ENCODE assay signal across 8 cellular contexts in the genomic region with DNA sequence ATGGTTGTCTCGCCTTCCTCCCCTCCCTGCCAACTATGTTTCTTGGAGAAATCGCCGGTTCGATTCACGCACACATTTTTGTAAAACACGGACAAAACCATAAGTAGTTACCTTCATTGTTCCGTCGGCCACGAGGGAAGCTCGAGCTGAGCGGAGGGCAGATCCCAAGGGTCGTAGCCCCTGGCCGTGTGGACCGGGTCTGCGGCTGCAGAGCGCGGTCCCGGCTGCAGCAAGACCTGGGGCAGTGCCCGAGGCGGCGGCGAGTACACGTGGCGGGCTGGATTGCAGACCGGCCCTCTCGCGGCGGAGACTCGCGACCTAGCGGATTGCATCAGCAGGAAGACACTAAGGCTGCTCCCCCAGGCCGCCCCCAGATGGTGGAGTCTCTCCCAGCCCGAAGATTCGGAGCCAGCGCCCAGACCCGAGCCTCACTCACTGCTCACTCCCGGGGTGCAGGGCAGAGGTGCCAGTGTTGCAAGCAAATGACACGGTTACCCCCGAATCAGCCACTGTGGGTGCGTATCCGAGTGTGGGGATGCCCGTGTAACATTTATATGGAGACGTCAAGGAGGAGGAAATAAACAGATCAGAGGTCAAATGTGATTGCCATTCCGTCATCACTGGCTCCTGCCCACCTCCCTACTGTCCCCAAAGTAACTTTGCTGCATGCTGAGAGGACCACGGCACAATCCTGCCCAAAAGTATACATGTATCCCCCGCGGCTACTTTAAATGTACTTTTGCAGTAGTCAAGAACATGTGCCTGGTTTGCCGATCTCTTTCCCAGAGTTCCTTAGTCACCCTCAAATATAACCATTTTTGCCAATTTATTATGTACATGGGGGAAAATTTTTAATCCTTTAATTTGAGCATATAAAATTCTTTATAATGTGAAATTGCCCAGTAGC. TPM values are rescaled to one million over a fixed set of nuclear protein-coding genes. Genes with fewer than 3 reads are reported as not detected.
DNase-seq lines count a peak whose midpoint lies in the region; ATAC-seq, FAIRE-seq and TF ChIP-seq lines count a peak whose summit lies in the region.

Gene BCAT1 (minus strand): TSS at position 286 of the 907 bp plus-strand sequence. CDS start 169 bp downstream, at position 117.

- H3K4me3 ChIP-seq in hepatocyte (peak within 1 kb of the TSS; percentile 35), rectal smooth muscle tissue (ENCODE audit: low read length) (peak within 1 kb of the TSS; percentile 66)

- no peaks in the 10 kb centered on the region for H3K9me2 ChIP-seq in hepatocyte (replicated peaks; ENCODE audit: insufficient read depth)

- DNase-seq in activated gamma-delta T cell treated with Interleukin-2 at 50 U/mL for 16 hours (peak; percentile 22), activated gamma-delta T cell (lab: John Stamatoyannopoulos, UW) (no peak), RCC 7860 (ENCODE audit: low spot score) (peak; percentile 69), anterior cingulate cortex (lab: John Stamatoyannopoulos, UW) (peak in 34 of 58 donors; percentile 7 to 59 (median 22)), hepatocyte (ENCODE audit: low spot score) (peak; percentile 79), SHP77 treated with DMSO at 0.1 percent for 48 hours (lab: John Stamatoyannopoulos, UW) (no peak)

- no peaks in the 10 kb centered on the region for H3K9me3 ChIP-seq in hepatocyte (ENCODE audit: low read depth)

- peak within 1 kb of the TSS; percentile 89 for H3K4me2 ChIP-seq in hepatocyte

- no peak within 1 kb of the TSS for H3K9ac ChIP-seq in rectal smooth muscle tissue (ENCODE audit: low read length)

- peak; percentile 2 for TF ChIP-seq CTCF in hepatocyte (IDR thresholded peaks at IDR 0.05; ENCODE audit: poor library complexity)

- ATAC-seq in HG03108 (IDR thresholded peaks at IDR 0.05; ENCODE audit: unreplicated experiment), result peak; percentile 17

- H3K4me1 ChIP-seq in hepatocyte (ENCODE audit: insufficient read depth) (peaks cover 8% of the 10 kb centered on the region), rectal smooth muscle tissue (ENCODE audit: control insufficient read depth, insufficient read depth, low read length) (no peaks in the 10 kb centered on the region)

- no peak for FAIRE-seq in RCC 7860 (lab: Jason Lieb, UNC)

- WGBS in hepatocyte (ENCODE audit: low lambda C conversion rate, missing lambda C conversion rate), result 6% methylated on average over 47 of the region's 48 CpGs

- peak within 1 kb of the TSS; percentile 85 for H2AFZ ChIP-seq in hepatocyte

- H3K79me2 ChIP-seq in hepatocyte, result peaks cover 29% of the 10 kb centered on the region

- H3K27ac ChIP-seq in hepatocyte, result peak within 1 kb of the TSS; percentile 75
- H3K27ac ChIP-seq in rectal smooth muscle tissue (ENCODE audit: low read depth, low read length), result no peak within 1 kb of the TSS

- no peaks in the 10 kb centered on the region for H3K36me3 ChIP-seq in hepatocyte (replicated peaks; ENCODE audit: insufficient read depth, low read depth)
- no peaks in the 10 kb centered on the region for H3K36me3 ChIP-seq in rectal smooth muscle tissue (ENCODE audit: control insufficient read depth, insufficient read depth, low read length)

- H4K20me1 ChIP-seq in hepatocyte (ENCODE audit: insufficient read depth, poor library complexity, severe bottlenecking), result no peaks in the 10 kb centered on the region

- H3K27me3 ChIP-seq in hepatocyte (peaks cover 6% of the 10 kb centered on the region), rectal smooth muscle tissue (ENCODE audit: control insufficient read depth, insufficient read depth, low read length) (no peaks in the 10 kb centered on the region)

RNA-seq across cellular contexts. Expression of gene BCAT1, which starts in this region (rescaled TPM):
- 72.8 and 87.1 TPM in 2 replicates for total RNA-seq in hepatocyte
- 38.8 and 46.4 TPM in 2 replicates for polyA plus RNA-seq in hepatocyte

Comparison
In these comparisons a context has a peak if more than half of its experiments do, and no peak if none do; other contexts are left out.
1. DNase-seq: peak in activated gamma-delta T cell treated with Interleukin-2 at 50 U/mL for 16 hours (single experiment), RCC 7860 (single experiment), anterior cingulate cortex (34 of 58) and hepatocyte (single experiment); none in activated gamma-delta T cell (single experiment) and SHP77 treated with DMSO at 0.1 percent for 48 hours (single experiment).